ENCODE assay signal across 1 cellular context in genomic region chr2:204175552-204176271, GRCh38.
TF ChIP-seq lines count a peak whose summit lies in the region.

No MANE protein-coding gene starts in this region.

TF ChIP-seq in SK-N-SH treated with all-trans-retinoic acid at 6 μM for 48 hours, 23 proteins besides CTCF, POLR2A, EP300 and RAD21 (continued from another document):
- TF ChIP-seq, protein P1, sequence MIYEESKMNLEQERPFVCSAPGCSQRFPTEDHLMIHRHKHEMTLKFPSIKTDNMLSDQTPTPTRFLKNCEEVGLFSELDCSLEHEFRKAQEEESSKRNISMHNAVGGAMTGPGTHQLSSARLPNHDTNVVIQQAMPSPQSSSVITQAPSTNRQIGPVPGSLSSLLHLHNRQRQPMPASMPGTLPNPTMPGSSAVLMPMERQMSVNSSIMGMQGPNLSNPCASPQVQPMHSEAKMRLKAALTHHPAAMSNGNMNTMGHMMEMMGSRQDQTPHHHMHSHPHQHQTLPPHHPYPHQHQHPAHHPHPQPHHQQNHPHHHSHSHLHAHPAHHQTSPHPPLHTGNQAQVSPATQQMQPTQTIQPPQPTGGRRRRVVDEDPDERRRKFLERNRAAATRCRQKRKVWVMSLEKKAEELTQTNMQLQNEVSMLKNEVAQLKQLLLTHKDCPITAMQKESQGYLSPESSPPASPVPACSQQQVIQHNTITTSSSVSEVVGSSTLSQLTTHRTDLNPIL (CRISPR knock-in tag; IDR thresholded peaks at IDR 0.05; ENCODE audit: low read depth) = no peak
